Comparison of ENCODE assay signal across 2 cellular contexts in the genomic region with DNA sequence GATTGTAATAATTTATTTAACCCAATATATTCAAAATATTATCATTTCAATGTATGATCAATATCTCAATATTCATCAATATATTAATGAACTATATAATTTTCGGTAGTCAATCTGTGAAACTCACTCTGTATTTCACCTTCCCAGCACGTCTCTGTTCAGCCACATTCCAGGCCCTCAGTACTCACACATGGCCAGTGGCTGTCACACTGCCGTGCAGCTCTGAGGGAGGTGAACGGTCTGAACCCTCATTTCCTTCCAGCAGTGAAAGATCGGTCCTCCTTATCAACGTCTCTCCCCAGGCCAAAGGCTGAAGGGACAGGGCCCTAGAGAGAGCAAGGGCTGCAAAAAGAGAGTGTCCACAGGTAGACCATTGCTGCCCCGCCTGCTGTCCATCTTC.
TF ChIP-seq lines count a peak whose summit lies in the region.

No MANE protein-coding gene starts in this region.

TF ChIP-seq in A549, 52 proteins besides CTCF, POLR2A, EP300 and RAD21:
- TF ChIP-seq HOXB5 (CRISPR knock-in tag; IDR thresholded peaks at IDR 0.05): no peak
- no peak for TF ChIP-seq FOSL2 (IDR thresholded peaks at IDR 0.05)
- TF ChIP-seq FOSL2 (CRISPR knock-in tag; IDR thresholded peaks at IDR 0.05): no peak
- no peak for TF ChIP-seq TP53 (CRISPR knock-in tag; IDR thresholded peaks at IDR 0.05)
- TF ChIP-seq, protein P1, sequence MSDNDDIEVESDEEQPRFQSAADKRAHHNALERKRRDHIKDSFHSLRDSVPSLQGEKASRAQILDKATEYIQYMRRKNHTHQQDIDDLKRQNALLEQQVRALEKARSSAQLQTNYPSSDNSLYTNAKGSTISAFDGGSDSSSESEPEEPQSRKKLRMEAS (IDR thresholded peaks at IDR 0.05): no peak

TF ChIP-seq in HCT116, 20 proteins besides CTCF, POLR2A, EP300 and RAD21:
- no peak for TF ChIP-seq CEBPB (IDR thresholded peaks at IDR 0.05; ENCODE audit: low read depth)
- no peak for TF ChIP-seq CBX3 (IDR thresholded peaks at IDR 0.05; ENCODE audit: low read depth)
- TF ChIP-seq POLR2AphosphoS5 (IDR thresholded peaks at IDR 0.05; ENCODE audit: low read depth, low read length): no peak
